ENCODE assay signal across 30 cellular contexts in the genomic region with DNA sequence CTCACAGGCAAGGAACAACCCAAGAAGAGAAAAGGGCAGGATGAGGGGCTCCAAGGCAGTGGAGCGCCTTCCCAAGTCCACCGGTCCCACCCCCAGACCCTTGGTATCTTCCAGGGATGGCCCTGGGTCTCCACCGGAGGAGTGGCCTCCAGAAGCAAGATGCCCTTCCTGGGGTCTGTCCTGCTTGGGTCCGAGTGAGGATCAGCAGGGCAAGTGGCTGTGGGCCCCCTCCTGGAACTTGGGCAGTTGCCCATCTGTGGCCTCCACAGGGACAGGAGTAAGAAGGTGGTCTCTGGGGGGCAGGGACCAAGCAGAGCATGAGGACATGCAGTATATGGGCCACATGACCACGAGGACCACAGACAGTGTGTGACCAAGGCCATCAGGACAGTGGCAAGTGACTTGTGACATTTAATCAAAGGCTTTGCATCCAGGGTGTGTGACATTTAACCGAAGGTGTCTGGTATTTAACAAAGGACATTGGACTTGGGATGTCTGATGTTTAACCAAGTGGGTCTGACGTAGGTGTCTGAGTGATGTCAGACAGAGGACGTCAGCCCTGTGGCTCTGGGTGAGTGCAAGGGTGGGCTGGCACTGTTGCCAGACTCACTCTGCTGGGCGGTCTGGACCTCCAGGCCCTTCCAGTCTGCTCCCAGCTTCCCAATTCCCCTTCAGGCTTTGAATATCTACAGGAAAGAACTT. TPM values are rescaled to one million over a fixed set of nuclear protein-coding genes. Genes with fewer than 3 reads are reported as not detected.
"Had no signal": no experiment of that assay in that cellular context is flagged by ENCODE, and none has a peak within 500 bp of the region (broad histone marks: within the 10 kb centered on the region; RNA-seq: fewer than 3 reads in every experiment).

No MANE protein-coding gene starts in this region.

- H3K4me3 ChIP-seq: ovary, prostate gland, skin epidermis, vagina had no signal

- DNase-seq: activated CD4-positive, alpha-beta T cell treated with anti-CD3 and anti-CD28 coated beads for 48 hours; activated CD4-positive, alpha-beta T cell treated with anti-CD3 and anti-CD28 coated beads, Interleukin-2, amount 50 U/mL, for 48 hours; activated CD8-positive, alpha-beta memory T cell treated with anti-CD3 and anti-CD28 coated beads for 24 hours; activated gamma-delta T cell; activated naive CD8-positive, alpha-beta T cell treated with anti-CD3 and anti-CD28 coated beads, Interleukin-2, amount 50 U/mL, for 24 hours; amygdala; central memory CD4-positive, alpha-beta T cell; foreskin keratinocyte; midbrain; naive thymus-derived CD4-positive, alpha-beta T cell; stimulated activated CD4-positive, alpha-beta T cell treated with anti-CD3 and anti-CD28 coated beads, Interleukin-4, amount 100 ng/mL, for 24 hours; SW 1271; T-helper 9 cell; WERI-Rb-1 had no signal

- H3K27me3 Mint-ChIP-seq: activated naive CD4-positive, alpha-beta T cell treated with anti-CD3 and anti-CD28 coated beads, Interleukin-2, amount 50 U/mL, for 24 hours; dendritic cell treated with granulocyte-macrophage colony-stimulating factor and Interleukin-4, amounts not matched to agents 40 ng/mL and 50 ng/mL, for 4 days had no signal

- H3K27ac Mint-ChIP-seq: activated naive CD4-positive, alpha-beta T cell treated with anti-CD3 and anti-CD28 coated beads, Interleukin-2, amount 50 U/mL, for 24 hours; activated naive CD8-positive, alpha-beta T cell treated with anti-CD3 and anti-CD28 coated beads, Interleukin-2, amount 50 U/mL, for 24 hours; dendritic cell treated with granulocyte-macrophage colony-stimulating factor and Interleukin-4, amounts not matched to agents 40 ng/mL and 50 ng/mL, for 4 days; endodermal cell; naive thymus-derived CD4-positive, alpha-beta T cell; stimulated activated naive CD8-positive, alpha-beta T cell treated with anti-CD3 and anti-CD28 coated beads, Interleukin-15, Interleukin-2, amounts not matched to agents 100 ng/mL and 50 ng/mL, for 24 hours; T-helper 1 cell treated with Interleukin-12 subunit alpha and Interleukin-12 subunit beta and Interleukin-4 antibody, amounts not matched to agents 30 μg/mL and 1 μg/mL, for 36 hours; type B pancreatic cell had no signal

- H3K4me3 Mint-ChIP-seq: activated naive CD4-positive, alpha-beta T cell treated with anti-CD3 and anti-CD28 coated beads, Interleukin-2, amount 50 U/mL, for 24 hours; activated naive CD8-positive, alpha-beta T cell treated with anti-CD3 and anti-CD28 coated beads, Interleukin-2, amount 50 U/mL, for 24 hours; dendritic cell treated with granulocyte-macrophage colony-stimulating factor and Interleukin-4, amounts not matched to agents 40 ng/mL and 50 ng/mL, for 4 days; endodermal cell; naive thymus-derived CD4-positive, alpha-beta T cell; stimulated activated effector memory CD8-positive, alpha-beta T cell treated with anti-CD3 and anti-CD28 coated beads, Interleukin-12 subunit alpha, Interleukin-12 subunit beta, amount 100 ng/mL, for 72 hours; stimulated activated naive CD8-positive, alpha-beta T cell treated with anti-CD3 and anti-CD28 coated beads, Interleukin-15, Interleukin-2, amounts not matched to agents 100 ng/mL and 50 ng/mL, for 24 hours; T-helper 1 cell treated with Interleukin-12 subunit alpha and Interleukin-12 subunit beta and Interleukin-4 antibody, amounts not matched to agents 30 μg/mL and 1 μg/mL, for 36 hours; type B pancreatic cell had no signal

- FAIRE-seq: islet of Langerhans, TTC549 had no signal

- H3K4me1 ChIP-seq: foreskin keratinocyte, prostate gland, vagina had no signal

- H3K36me3 Mint-ChIP-seq: activated naive CD4-positive, alpha-beta T cell treated with anti-CD3 and anti-CD28 coated beads, Interleukin-2, amount 50 U/mL, for 24 hours; naive thymus-derived CD4-positive, alpha-beta T cell; stimulated activated effector memory CD8-positive, alpha-beta T cell treated with anti-CD3 and anti-CD28 coated beads, Interleukin-12 subunit alpha, Interleukin-12 subunit beta, amount 100 ng/mL, for 72 hours; type B pancreatic cell had no signal

- H3K27ac ChIP-seq: foreskin keratinocyte, ovary, prostate gland, skin epidermis, vagina, WERI-Rb-1 had no signal

- H3K27me3 ChIP-seq: foreskin keratinocyte, ovary, vagina had no signal

- H3K36me3 ChIP-seq: ovary, prostate gland, vagina, WERI-Rb-1 had no signal

- ATAC-seq: activated CD4-positive, CD25-positive, alpha-beta regulatory T cell treated with anti-CD3 and anti-CD28 coated beads, Interleukin-2, amount 50 U/mL, for 24 hours; activated naive CD8-positive, alpha-beta T cell treated with anti-CD3 and anti-CD28 coated beads, Interleukin-2, amount 50 U/mL, for 24 hours; esophagus mucosa; foreskin keratinocyte; naive thymus-derived CD4-positive, alpha-beta T cell; stimulated activated effector memory CD8-positive, alpha-beta T cell treated with anti-CD3 and anti-CD28 coated beads, Interleukin-12 subunit alpha, Interleukin-12 subunit beta, amount 100 ng/mL, for 72 hours had no signal

- H3K4me1 Mint-ChIP-seq: activated naive CD4-positive, alpha-beta T cell treated with anti-CD3 and anti-CD28 coated beads, Interleukin-2, amount 50 U/mL, for 24 hours; activated naive CD8-positive, alpha-beta T cell treated with anti-CD3 and anti-CD28 coated beads, Interleukin-2, amount 50 U/mL, for 24 hours; endodermal cell; naive thymus-derived CD4-positive, alpha-beta T cell; stimulated activated effector memory CD8-positive, alpha-beta T cell treated with anti-CD3 and anti-CD28 coated beads, Interleukin-12 subunit alpha, Interleukin-12 subunit beta, amount 100 ng/mL, for 72 hours had no signal

- H3K9me3 ChIP-seq: ovary, prostate gland, vagina had no signal

- H3K9me3 Mint-ChIP-seq: activated naive CD4-positive, alpha-beta T cell treated with anti-CD3 and anti-CD28 coated beads, Interleukin-2, amount 50 U/mL, for 24 hours; activated naive CD8-positive, alpha-beta T cell treated with anti-CD3 and anti-CD28 coated beads, Interleukin-2, amount 50 U/mL, for 24 hours; dendritic cell treated with granulocyte-macrophage colony-stimulating factor and Interleukin-4, amounts not matched to agents 40 ng/mL and 50 ng/mL, for 4 days; endodermal cell; naive thymus-derived CD4-positive, alpha-beta T cell; stimulated activated effector memory CD8-positive, alpha-beta T cell treated with anti-CD3 and anti-CD28 coated beads, Interleukin-12 subunit alpha, Interleukin-12 subunit beta, amount 100 ng/mL, for 72 hours; stimulated activated naive CD8-positive, alpha-beta T cell treated with anti-CD3 and anti-CD28 coated beads, Interleukin-15, Interleukin-2, amounts not matched to agents 100 ng/mL and 50 ng/mL, for 24 hours; T-helper 1 cell treated with Interleukin-12 subunit alpha and Interleukin-12 subunit beta and Interleukin-4 antibody, amounts not matched to agents 30 μg/mL and 1 μg/mL, for 36 hours; type B pancreatic cell had no signal

RNA-seq across cellular contexts. Expression of a gene that starts 34.7 kb away (rescaled TPM):
- total RNA-seq: esophagus mucosa had no signal
- polyA plus RNA-seq: naive thymus-derived CD4-positive, alpha-beta T cell; neural cell had no signal
